ENCODE assay signal across 9 cellular contexts in genomic region chr11:61695917-61696316, GRCh38. TPM values are rescaled to one million over a fixed set of nuclear protein-coding genes. Genes with fewer than 3 reads are reported as not detected.
A peak's percentile ranks its signal among the peaks of the same experiment; 100 is the strongest.
DNase-seq lines count a peak whose midpoint lies in the region; ATAC-seq, FAIRE-seq and TF ChIP-seq lines count a peak whose summit lies in the region.
"Had no signal": no experiment of that assay in that cellular context is flagged by ENCODE, and none has a peak within 500 bp of the region (broad histone marks: within the 10 kb centered on the region; RNA-seq: fewer than 3 reads in every experiment).

No MANE protein-coding gene starts in this region.

- peak in 1 of 2 donors; percentile 7 for TF ChIP-seq CTCF in endothelial cell of umbilical vein (IDR thresholded peaks at IDR 0.05; ENCODE audit: extremely low read depth in 1 of 2, insufficient read depth in 1 of 2, low read depth in 1 of 2, low read length in 2 of 2)
- no peak for TF ChIP-seq CTCF in natural killer cell (IDR thresholded peaks at IDR 0.05)

- no peaks in the 10 kb centered on the region for H3K27me3 ChIP-seq in endothelial cell of umbilical vein (ENCODE audit: control insufficient read depth in 2 of 2, insufficient read depth in 2 of 2, low read length in 2 of 2)

- H3K4me1 Mint-ChIP-seq in natural killer cell: peaks cover 20 to 35% of the 10 kb centered on the region in 2 donors
- H3K4me1 Mint-ChIP-seq in stimulated activated naive CD8-positive, alpha-beta T cell treated with anti-CD3 and anti-CD28 coated beads, Interleukin-15, amount 100 ng/mL, for 72 hours: peaks cover 43% of the 10 kb centered on the region

- ATAC-seq in natural killer cell: peak; percentile 96 to 98 (median 97)
- ATAC-seq in stimulated activated naive CD8-positive, alpha-beta T cell treated with anti-CD3 and anti-CD28 coated beads, Interleukin-15, amount 100 ng/mL, for 72 hours: peak; percentile 99
- no peak for ATAC-seq in HG02938 (IDR thresholded peaks at IDR 0.05; ENCODE audit: unreplicated experiment)

- CTCF ChIA-PET in endothelial cell of umbilical vein (lab: Charles Lee): interaction anchor here (0.9 to 1.6 kb wide), 4 partner anchors 12 to 37 kb away, joined by 3 to 6 read pairs (median 4); no protein-coding TSS in a partner anchor

- H3K9me1 ChIP-seq in endothelial cell of umbilical vein (replicated peaks; ENCODE audit: control insufficient read depth, extremely low read depth, insufficient read depth, low read length): no peaks in the 10 kb centered on the region

- H3K9ac ChIP-seq in endothelial cell of umbilical vein (replicated peaks; ENCODE audit: extremely low read depth, insufficient read depth, low read length): peak overlapping the region; percentile 7

- dilution Hi-C loops in endothelial cell of umbilical vein (cut with MboI; ENCODE audit: extremely low pct_ligation_motif_present, low sequenced_read_pairs): no loop called here

- no peaks in the 10 kb centered on the region for H3K36me3 ChIP-seq in endothelial cell of umbilical vein (ENCODE audit: control insufficient read depth in 2 of 2, extremely low read depth in 1 of 2, insufficient read depth in 2 of 2, low read length in 2 of 2)

- H3K4me1 ChIP-seq in endothelial cell of umbilical vein (ENCODE audit: control insufficient read depth, extremely low read depth, insufficient read depth, low read length): peaks cover 11% of the 10 kb centered on the region

- FAIRE-seq in GM19239 (lab: Jason Lieb, UNC): no peak
- FAIRE-seq in endothelial cell of umbilical vein (lab: Jason Lieb, UNC): peak; percentile 85
- FAIRE-seq: frontal cortex had no signal

- no peaks in the 10 kb centered on the region for H3K9me3 Mint-ChIP-seq in natural killer cell
- no peaks in the 10 kb centered on the region for H3K9me3 Mint-ChIP-seq in stimulated activated naive CD8-positive, alpha-beta T cell treated with anti-CD3 and anti-CD28 coated beads, Interleukin-15, amount 100 ng/mL, for 72 hours

- peak overlapping the region; percentile 78 for H3K4me3 Mint-ChIP-seq in natural killer cell
- peak overlapping the region; percentile 54 to 73 for H3K4me3 Mint-ChIP-seq in stimulated activated naive CD8-positive, alpha-beta T cell treated with anti-CD3 and anti-CD28 coated beads, Interleukin-15, amount 100 ng/mL, for 72 hours

- no peak for TF ChIP-seq POLR2A in endothelial cell of umbilical vein (IDR thresholded peaks at IDR 0.05; ENCODE audit: low read depth, low read length)

- intact Hi-C loops in endothelial cell of umbilical vein (cut with micrococcal nuclease) (loop anchor here (2.0 kb wide), 1 partner anchor 13 kb away; no protein-coding TSS in a partner anchor), natural killer cell (cut with micrococcal nuclease) (loop anchor here (1.0 kb wide), 1 partner anchor 37 kb away; no protein-coding TSS in a partner anchor)

- peak overlapping the region; percentile 45 for H3K27ac ChIP-seq in endothelial cell of umbilical vein (ENCODE audit: insufficient read depth, low read depth, low read length)

- no peaks in the 10 kb centered on the region for H3K27me3 Mint-ChIP-seq in natural killer cell (ENCODE audit: low read depth in 2 of 2)
- no peaks in the 10 kb centered on the region for H3K27me3 Mint-ChIP-seq in stimulated activated naive CD8-positive, alpha-beta T cell treated with anti-CD3 and anti-CD28 coated beads, Interleukin-15, amount 100 ng/mL, for 72 hours

- POLR2A ChIA-PET in endothelial cell of umbilical vein (lab: Charles Lee): no interaction called here

- H2AFZ ChIP-seq in endothelial cell of umbilical vein (ENCODE audit: low read depth, low read length): peak overlapping the region; percentile 22

- H3K9me3 ChIP-seq in endothelial cell of umbilical vein (replicated peaks; ENCODE audit: control insufficient read depth, insufficient read depth, low read length): no peaks in the 10 kb centered on the region

- no peaks in the 10 kb centered on the region for H3K79me2 ChIP-seq in endothelial cell of umbilical vein (ENCODE audit: control insufficient read depth, insufficient read depth, low read length)

- H3K4me3 ChIP-seq in endothelial cell of umbilical vein (replicated peaks in 1 of 3; ENCODE audit: insufficient read depth in 1 of 3, low read depth in 1 of 3, low read length in 3 of 3): no peak overlapping the region

- H3K36me3 Mint-ChIP-seq in natural killer cell: no peaks in the 10 kb centered on the region

- H3K27ac Mint-ChIP-seq in natural killer cell: peak overlapping the region; percentile 85 to 90
- H3K27ac Mint-ChIP-seq in stimulated activated naive CD8-positive, alpha-beta T cell treated with anti-CD3 and anti-CD28 coated beads, Interleukin-15, amount 100 ng/mL, for 72 hours: peak overlapping the region; percentile 78 to 85

- H3K4me2 ChIP-seq in endothelial cell of umbilical vein (ENCODE audit: insufficient read depth, low read length): no peak overlapping the region

- H4K20me1 ChIP-seq in endothelial cell of umbilical vein (replicated peaks; ENCODE audit: control insufficient read depth, extremely low read depth, insufficient read depth, low read length): no peaks in the 10 kb centered on the region

- DNase-seq in GM19239 (ENCODE audit: insufficient read length, low spot score) (peak; percentile 36), MV-4-11 (lab: John Stamatoyannopoulos, UW) (peak; percentile 84), activated T-cell treated with anti-CD3 and anti-CD28 coated beads for 1 hour (ENCODE audit: low read depth) (peak; percentile 83), endothelial cell of umbilical vein (ENCODE audit: low read depth, low spot score) (peak; percentile 71), natural killer cell (peak; percentile 88), NCI-H82 treated with DMSO at 0.1 percent for 48 hours (lab: John Stamatoyannopoulos, UW; ENCODE audit: unreplicated experiment) (no peak)
- DNase-seq in stimulated activated naive CD8-positive, alpha-beta T cell treated with anti-CD3 and anti-CD28 coated beads, Interleukin-15, amount 100 ng/mL, for 72 hours: peak; percentile 89 to 95

- no TSS peak for BruUV-seq in endothelial cell of umbilical vein (replicated peaks; lab: Mats Ljungman, UMichigan)

TF ChIP-seq in endothelial cell of umbilical vein, 7 proteins besides CTCF, POLR2A, EP300 and RAD21:
- TF ChIP-seq MYC (IDR thresholded peaks at IDR 0.05; ENCODE audit: low read depth, low read length): no peak
- TF ChIP-seq POLR2AphosphoS5 (IDR thresholded peaks at IDR 0.05; ENCODE audit: insufficient read depth, low read depth, low read length): peak; percentile 44
- peak; percentile 31 for TF ChIP-seq FOS (IDR thresholded peaks at IDR 0.05; ENCODE audit: borderline replicate concordance, insufficient read depth, low read length)
- TF ChIP-seq, protein P1, sequence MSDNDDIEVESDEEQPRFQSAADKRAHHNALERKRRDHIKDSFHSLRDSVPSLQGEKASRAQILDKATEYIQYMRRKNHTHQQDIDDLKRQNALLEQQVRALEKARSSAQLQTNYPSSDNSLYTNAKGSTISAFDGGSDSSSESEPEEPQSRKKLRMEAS (IDR thresholded peaks at IDR 0.05; ENCODE audit: insufficient read depth, insufficient read length): no peak
- TF ChIP-seq EZH2 (IDR thresholded peaks at IDR 0.05; ENCODE audit: borderline replicate concordance, low read depth, low read length, severe bottlenecking): no peak
- no peak for TF ChIP-seq JUN (IDR thresholded peaks at IDR 0.05; ENCODE audit: borderline replicate concordance, insufficient read depth, insufficient read length, low read depth)
- TF ChIP-seq GATA2 (IDR thresholded peaks at IDR 0.05; ENCODE audit: insufficient read depth, insufficient read length, low read depth, low read length): no peak

RNA-seq across cellular contexts. Expression of gene DAGLA, which starts 15.7 kb away (rescaled TPM):
- total RNA-seq in endothelial cell of umbilical vein (3.5 and 4.7 TPM in 2 replicates), natural killer cell (under 1 TPM; 0.18 to 0.48 (median 0.38) TPM)
- 2.5 and 2.9 TPM in 2 replicates for polyA plus RNA-seq in endothelial cell of umbilical vein
- 2.1 and 2.6 TPM in 2 replicates for polyA plus RNA-seq in endothelial cell of umbilical vein (2011; cell fraction: cytosol; rRNA removed)
- 3.7 and 4.6 TPM in 2 replicates for polyA plus RNA-seq in endothelial cell of umbilical vein (2011; cell fraction: nucleus; rRNA removed)
- 3.1 and 3.7 TPM in 2 replicates for polyA plus RNA-seq in endothelial cell of umbilical vein (2012)
- 3.9 and 4.6 TPM in 2 replicates for polyA minus RNA-seq in endothelial cell of umbilical vein
- polyA minus RNA-seq in endothelial cell of umbilical vein (2011; cell fraction: cytosol; rRNA and poly(A)+ RNA removed): 1.7 TPM
- polyA minus RNA-seq in endothelial cell of umbilical vein (2011; cell fraction: nucleus; rRNA and poly(A)+ RNA removed): 2.9 and 4.1 TPM in 2 replicates

RNA-seq across cellular contexts. Expression of gene MYRF, which starts 56.5 kb away (rescaled TPM):
- total RNA-seq in endothelial cell of umbilical vein: 0.82 and 1.8 TPM in 2 replicates
- polyA plus RNA-seq in endothelial cell of umbilical vein: 0.98 and 1.1 TPM in 2 replicates
- 0.49 and 0.62 TPM in 2 replicates for polyA plus RNA-seq in endothelial cell of umbilical vein (2011; cell fraction: cytosol; rRNA removed)
- 1.5 and 2.2 TPM in 2 replicates for polyA plus RNA-seq in endothelial cell of umbilical vein (2011; cell fraction: nucleus; rRNA removed)
- polyA plus RNA-seq in endothelial cell of umbilical vein (2012): 0.72 and 2.0 TPM in 2 replicates
- polyA minus RNA-seq in endothelial cell of umbilical vein: 1.3 and 1.5 TPM in 2 replicates
- polyA minus RNA-seq in endothelial cell of umbilical vein (2011; cell fraction: cytosol; rRNA and poly(A)+ RNA removed): 0.31 TPM
- 0.63 and 1.0 TPM in 2 replicates for polyA minus RNA-seq in endothelial cell of umbilical vein (2011; cell fraction: nucleus; rRNA and poly(A)+ RNA removed)
- total RNA-seq in natural killer cell: 10 to 100 TPM in 1 of 3 donors, 1 to 10 TPM in 2; 4.9 to 15.3 (median 7.3) TPM
